Comparison of ENCODE assay signal across 27 cellular contexts in genomic region chr12:24233519-24234246, GRCh38.
"Had no signal": no experiment of that assay in that cellular context is flagged by ENCODE, and none has a peak within 500 bp of the region (broad histone marks: within the 10 kb centered on the region; RNA-seq: fewer than 3 reads in every experiment).

No MANE protein-coding gene starts in this region.

- FAIRE-seq: colon, TTC549 had no signal

- H3K9me3 ChIP-seq: adrenal gland, body of pancreas, esophagus muscularis mucosa, heart right ventricle, lower lobe of right lung, testis, transverse colon had no signal

- H3K36me3 ChIP-seq: adrenal gland, esophagus muscularis mucosa, heart right ventricle, lower lobe of right lung, neural progenitor cell, transverse colon had no signal

- H3K4me3 ChIP-seq: adrenal gland, body of pancreas, esophagus muscularis mucosa, heart right ventricle, lower lobe of right lung, neural progenitor cell, testis, transverse colon had no signal

- H3K27ac ChIP-seq: adrenal gland, body of pancreas, esophagus muscularis mucosa, heart right ventricle, lower lobe of right lung, neural progenitor cell, testis, transverse colon, VCaP had no signal

- H3K27me3 ChIP-seq: adrenal gland, body of pancreas, esophagus muscularis mucosa, heart right ventricle, neural progenitor cell, testis, transverse colon had no signal

- H3K4me1 ChIP-seq: adrenal gland, body of pancreas, esophagus muscularis mucosa, lower lobe of right lung, testis, transverse colon had no signal

- H2AFZ ChIP-seq: neural progenitor cell had no signal

- H3K4me2 ChIP-seq: neural progenitor cell had no signal

- DNase-seq: activated CD4-positive, alpha-beta T cell treated with anti-CD3 and anti-CD28 coated beads for 4 hours; activated CD4-positive, alpha-beta T cell treated with anti-CD3 and anti-CD28 coated beads, Interleukin-2, amount 50 U/mL, for 4 hours; activated effector memory CD4-positive, alpha-beta T cell treated with Interleukin-2 at 50 U/mL for 16 hours; activated naive CD4-positive, alpha-beta T cell treated with Interleukin-2 at 50 U/mL for 16 hours; activated naive CD8-positive, alpha-beta T cell treated with anti-CD3 and anti-CD28 coated beads for 36 hours; adrenal gland; aorta; body of pancreas; effector memory CD4-positive, alpha-beta T cell; foreskin melanocyte; heart right ventricle; kidney glomerular epithelial cell; lower lobe of right lung; mesenchymal stem cell; natural killer cell; right cardiac atrium; stimulated activated CD4-positive, alpha-beta T cell treated with anti-CD3 and anti-CD28 coated beads, Interleukin-15, amount 100 ng/mL, for 24 hours; stimulated activated CD4-positive, alpha-beta T cell treated with anti-CD3 and anti-CD28 coated beads, Interleukin-2, amount 100 ng/mL, for 24 hours; stimulated activated naive CD4-positive, alpha-beta T cell treated with Interleukin-2 at 50 U/mL for 16 hours; testis; transverse colon had no signal

- ATAC-seq: body of pancreas, heart right ventricle, left lobe of liver, lower lobe of right lung, natural killer cell, right cardiac atrium had no signal

- H3K9ac ChIP-seq: neural progenitor cell had no signal
